ENCODE assay signal across 20 cellular contexts in genomic region chr14:100084591-100084990, GRCh38. TPM values are rescaled to one million over a fixed set of nuclear protein-coding genes. Genes with fewer than 3 reads are reported as not detected.
DNase-seq lines count a peak whose midpoint lies in the region; ATAC-seq, FAIRE-seq and TF ChIP-seq lines count a peak whose summit lies in the region.
"Had no signal": no experiment of that assay in that cellular context is flagged by ENCODE, and none has a peak within 500 bp of the region (broad histone marks: within the 10 kb centered on the region; RNA-seq: fewer than 3 reads in every experiment).

No MANE protein-coding gene starts in this region.

- peak overlapping the region; percentile 45 for H3K9ac ChIP-seq in keratinocyte (ENCODE audit: control insufficient read depth, extremely low read depth, insufficient read depth, low read length)

- H3K4me1 Mint-ChIP-seq in T-helper 1 cell treated with Interleukin-12 subunit alpha and Interleukin-12 subunit beta and Interleukin-4 antibody, amounts not matched to agents 30 μg/mL and 1 μg/mL, for 36 hours (ENCODE audit: low read depth): peaks cover 82% of the 10 kb centered on the region
- peaks cover 99% of the 10 kb centered on the region for H3K4me1 Mint-ChIP-seq in CD4-positive, alpha-beta T cell (ENCODE audit: low read depth)
- peaks cover 98% of the 10 kb centered on the region for H3K4me1 Mint-ChIP-seq in activated T-cell treated with anti-CD3 and anti-CD28 coated beads, Interleukin-2, amount 50 U/mL, for 72 hours (ENCODE audit: low read depth)

- H3K79me2 ChIP-seq in keratinocyte (ENCODE audit: control insufficient read depth, insufficient read depth, low read length): no peaks in the 10 kb centered on the region

- no peak for TF ChIP-seq CTCF in CD4-positive, alpha-beta T cell (IDR thresholded peaks at IDR 0.05)
- no peak for TF ChIP-seq CTCF in keratinocyte (optimal IDR thresholded peaks at IDR 0.05 in 1 of 3, IDR thresholded peaks at IDR 0.05 in 1 of 3, conservative IDR thresholded peaks at IDR 0.05 in 1 of 3; ENCODE audit: extremely low read depth in 1 of 3, insufficient read depth in 2 of 3, low read length in 3 of 3)

- no peaks in the 10 kb centered on the region for H3K9me1 ChIP-seq in keratinocyte (ENCODE audit: control insufficient read depth, extremely low read depth, insufficient read depth, low read length)

- H3K4me2 ChIP-seq in keratinocyte (ENCODE audit: control insufficient read depth, extremely low read depth, insufficient read depth, low read depth, low read length): peak overlapping the region; percentile 34
- H3K4me2 ChIP-seq: GM23338 had no signal

- H3K36me3 Mint-ChIP-seq in T-helper 1 cell treated with Interleukin-12 subunit alpha and Interleukin-12 subunit beta and Interleukin-4 antibody, amounts not matched to agents 30 μg/mL and 1 μg/mL, for 36 hours (ENCODE audit: low read depth): peaks cover 71% of the 10 kb centered on the region
- H3K36me3 Mint-ChIP-seq in CD4-positive, alpha-beta T cell (ENCODE audit: low read depth): peaks cover 96% of the 10 kb centered on the region
- peaks cover 16 to 50% of the 10 kb centered on the region in 2 donors for H3K36me3 Mint-ChIP-seq in activated T-cell treated with anti-CD3 and anti-CD28 coated beads, Interleukin-2, amount 50 U/mL, for 72 hours (ENCODE audit: insufficient read depth in 2 of 2)

- H3K36me3 ChIP-seq in keratinocyte (ENCODE audit: control insufficient read depth in 2 of 2, extremely low read depth in 1 of 2, insufficient read depth in 2 of 2, low read length in 2 of 2): no peaks in the 10 kb centered on the region
- H3K36me3 ChIP-seq: ovary had no signal

- no peaks in the 10 kb centered on the region for H3K27me3 Mint-ChIP-seq in T-helper 1 cell treated with Interleukin-12 subunit alpha and Interleukin-12 subunit beta and Interleukin-4 antibody, amounts not matched to agents 30 μg/mL and 1 μg/mL, for 36 hours (ENCODE audit: low read depth)
- no peaks in the 10 kb centered on the region for H3K27me3 Mint-ChIP-seq in CD4-positive, alpha-beta T cell
- no peaks in the 10 kb centered on the region for H3K27me3 Mint-ChIP-seq in activated T-cell treated with anti-CD3 and anti-CD28 coated beads, Interleukin-2, amount 50 U/mL, for 72 hours (ENCODE audit: low read depth)

- no peak overlapping the region for H2AFZ ChIP-seq in keratinocyte (ENCODE audit: control insufficient read depth, low read length)
- H2AFZ ChIP-seq: GM23338 had no signal

- intact Hi-C loops in CD4-positive, alpha-beta T cell (cut with DNase I, micrococcal nuclease): no loop called here
- intact Hi-C loops in left colon (cut with DNase I, micrococcal nuclease): no loop called here

- H3K27ac Mint-ChIP-seq in T-helper 1 cell treated with Interleukin-12 subunit alpha and Interleukin-12 subunit beta and Interleukin-4 antibody, amounts not matched to agents 30 μg/mL and 1 μg/mL, for 36 hours: peak overlapping the region; percentile 92
- H3K27ac Mint-ChIP-seq in CD4-positive, alpha-beta T cell: peak overlapping the region; percentile 98
- H3K27ac Mint-ChIP-seq in activated T-cell treated with anti-CD3 and anti-CD28 coated beads, Interleukin-2, amount 50 U/mL, for 72 hours: peak overlapping the region; percentile 98
- H3K27ac Mint-ChIP-seq: endodermal cell, GM23338 had no signal

- no peak for DNase-seq in T-helper 1 cell
- no peak for DNase-seq in CD4-positive, alpha-beta T cell
- no peak for DNase-seq in activated T-cell treated with anti-CD3 and anti-CD28 coated beads, Interleukin-2, amount 50 U/mL, for 72 hours
- no peak for DNase-seq in keratinocyte (ENCODE audit: low read depth, low spot score)
- DNase-seq in left colon: no peak
- DNase-seq in HUDEP-2 (lab: John Stamatoyannopoulos, UW; ENCODE audit: unreplicated experiment in 76 of 76): no peak
- DNase-seq: activated gamma-delta T cell treated with Interleukin-2 at 50 U/mL for 16 hours, AML-193, endodermal cell, head of caudate nucleus, Kasumi-1, NCI-H1092 treated with DMSO at 0.1 percent for 48 hours, NCI-H2081 treated with DMSO at 0.1 percent for 48 hours, ovary had no signal

- H3K9me3 ChIP-seq in CD4-positive, alpha-beta T cell (ENCODE audit: control insufficient read depth, low read length): no peaks in the 10 kb centered on the region
- H3K9me3 ChIP-seq in keratinocyte (ENCODE audit: control insufficient read depth, low read depth, low read length): no peaks in the 10 kb centered on the region
- H3K9me3 ChIP-seq: ovary had no signal

- dilution Hi-C loops in keratinocyte (cut with MboI; ENCODE audit: extremely low pct_ligation_motif_present, low sequenced_read_pairs): no loop called here

- H3K4me3 Mint-ChIP-seq in T-helper 1 cell treated with Interleukin-12 subunit alpha and Interleukin-12 subunit beta and Interleukin-4 antibody, amounts not matched to agents 30 μg/mL and 1 μg/mL, for 36 hours: peak overlapping the region; percentile 82
- peak overlapping the region; percentile 84 for H3K4me3 Mint-ChIP-seq in CD4-positive, alpha-beta T cell
- H3K4me3 Mint-ChIP-seq in activated T-cell treated with anti-CD3 and anti-CD28 coated beads, Interleukin-2, amount 50 U/mL, for 72 hours: peak overlapping the region; percentile 79 to 80
- H3K4me3 Mint-ChIP-seq: endodermal cell, GM23338 had no signal

- no peak for ATAC-seq in CD4-positive, alpha-beta T cell (ENCODE audit: poor library complexity)
- ATAC-seq in activated T-cell treated with anti-CD3 and anti-CD28 coated beads, Interleukin-2, amount 50 U/mL, for 72 hours (replicated peaks in 1 of 2): no peak
- ATAC-seq in left colon: no peak
- no peak for ATAC-seq in GM21360 (IDR thresholded peaks at IDR 0.05; ENCODE audit: unreplicated experiment)
- ATAC-seq: GM23338, sciatic nerve, SK-N-SH treated with all-trans-retinoic acid at 6 μM for 48 hours had no signal

- no peaks in the 10 kb centered on the region for H4K20me1 ChIP-seq in keratinocyte (ENCODE audit: control insufficient read depth, extremely low read depth, insufficient read depth, low read length)

- H3K9me3 Mint-ChIP-seq in T-helper 1 cell treated with Interleukin-12 subunit alpha and Interleukin-12 subunit beta and Interleukin-4 antibody, amounts not matched to agents 30 μg/mL and 1 μg/mL, for 36 hours: no peaks in the 10 kb centered on the region
- H3K9me3 Mint-ChIP-seq in CD4-positive, alpha-beta T cell: no peaks in the 10 kb centered on the region
- H3K9me3 Mint-ChIP-seq in activated T-cell treated with anti-CD3 and anti-CD28 coated beads, Interleukin-2, amount 50 U/mL, for 72 hours: no peaks in the 10 kb centered on the region
- H3K9me3 Mint-ChIP-seq: endodermal cell, GM23338 had no signal

- POLR2A ChIA-PET in CD4-positive, alpha-beta T cell (lab: Charles Lee): interaction anchor here (0.9 to 49.3 kb wide), 4 partner anchors 8 to 23 kb away, joined by 4 to 1638 read pairs (median 102); partner anchors contain the start of gene EVL

- H3K4me1 ChIP-seq in keratinocyte (ENCODE audit: control insufficient read depth, extremely low read depth, insufficient read depth, low read length): peaks cover 19% of the 10 kb centered on the region

- H3K27ac ChIP-seq in CD4-positive, alpha-beta T cell (ENCODE audit: low read depth, low read length): peak overlapping the region; percentile 96
- peak overlapping the region; percentile 72 for H3K27ac ChIP-seq in keratinocyte (ENCODE audit: control insufficient read depth, insufficient read depth, low read length)
- H3K27ac ChIP-seq: 22Rv1, ovary had no signal

- H3K4me3 ChIP-seq in keratinocyte (ENCODE audit: control insufficient read depth in 2 of 3, extremely low read depth in 1 of 3, insufficient read depth in 2 of 3, low read depth in 1 of 3, low read length in 3 of 3): no peak overlapping the region
- H3K4me3 ChIP-seq: GM23338, ovary had no signal

- FAIRE-seq in keratinocyte (lab: Jason Lieb, UNC): peak; percentile 36

- CTCF ChIA-PET in CD4-positive, alpha-beta T cell (lab: Charles Lee): interaction anchor here (31.7 to 34.3 kb wide), 2 partner anchors 8 to 10 kb away, joined by 1090 read pairs; partner anchors contain the start of gene EVL

- H3K27me3 ChIP-seq in CD4-positive, alpha-beta T cell (ENCODE audit: control insufficient read depth, insufficient read depth, low read length): no peaks in the 10 kb centered on the region
- no peaks in the 10 kb centered on the region for H3K27me3 ChIP-seq in keratinocyte (ENCODE audit: control insufficient read depth, extremely low read depth, insufficient read depth, low read length)
- H3K27me3 ChIP-seq: ovary had no signal

RNA-seq across cellular contexts. Expression of gene EVL, which starts 19.4 kb away (rescaled TPM):
- total RNA-seq in CD4-positive, alpha-beta T cell: 100 to 1,000 TPM; 660 to 678 TPM
- total RNA-seq in activated T-cell treated with anti-CD3 and anti-CD28 coated beads, Interleukin-2, amount 50 U/mL, for 72 hours: 100 to 1,000 TPM; 279 to 343 TPM
- 12.0 to 16.2 TPM (median 13.2 TPM) in 3 replicates for polyA plus RNA-seq in keratinocyte
- polyA plus RNA-seq in keratinocyte (2011; ENCODE audit: low read depth): 32.6 TPM
- polyA plus RNA-seq in keratinocyte (2011; cell fraction: cytosol; rRNA removed): 9.4 and 13.2 TPM in 2 replicates
- polyA plus RNA-seq in keratinocyte (2011; cell fraction: nucleus; rRNA removed): 52.6 and 66.7 TPM in 2 replicates
- 13.1 and 17.6 TPM in 2 replicates for polyA plus RNA-seq in keratinocyte (2012; ENCODE audit: low replicate concordance)
- 8.2 to 26.8 TPM (median 10.1 TPM) in 3 replicates for polyA minus RNA-seq in keratinocyte
- polyA minus RNA-seq in keratinocyte (2011; cell fraction: cytosol; rRNA and poly(A)+ RNA removed): 11.3 TPM
- polyA minus RNA-seq in keratinocyte (2011; cell fraction: nucleus; rRNA and poly(A)+ RNA removed): 11.3 and 19.3 TPM in 2 replicates
- 10 to 100 TPM in 1 of 2 donors, 1 to 10 TPM in 1; 9.7 to 25.0 TPM for total RNA-seq in left colon

Comparison
In these comparisons a context has a peak if more than half of its experiments do, and no peak if none do; other contexts are left out.
1. RNA of gene EVL, which starts 19.4 kb away (total RNA-seq): 660 to 678 TPM in CD4-positive, alpha-beta T cell and 279 to 343 TPM in activated T-cell treated with anti-CD3 and anti-CD28 coated beads, Interleukin-2, amount 50 U/mL, for 72 hours; 9.7 to 25.0 TPM in left colon; every median in the first group is over 10 times any median in the second.
2. Peak in every context shown above with its lines, with median percentiles within 50 percentile points of each other: H3K27ac Mint-ChIP-seq and H3K4me3 Mint-ChIP-seq.